Comparison of ENCODE assay signal across 8 cellular contexts in genomic region chr2:64609229-64609994, GRCh38. TPM values are rescaled to one million over a fixed set of nuclear protein-coding genes. Genes with fewer than 3 reads are reported as not detected.
DNase-seq lines count a peak whose midpoint lies in the region; ATAC-seq, FAIRE-seq and TF ChIP-seq lines count a peak whose summit lies in the region.

No MANE protein-coding gene starts in this region.

- CTCF ChIA-PET in CD8-positive, alpha-beta T cell (lab: Charles Lee): interaction anchor here (0.8 to 5.8 kb wide), 14 partner anchors 8 to 264 kb away, joined by 3 to 39 read pairs (median 6); partner anchors contain the start of gene SERTAD2
- CTCF ChIA-PET in activated CD4-positive, alpha-beta memory T cell treated with anti-CD3 and anti-CD28 coated beads, Interleukin-2, amount 10 ng/mL, durations not matched to agents 7 days and 5 days (lab: Charles Lee): interaction anchor here (0.6 to 5.0 kb wide), 10 partner anchors 10 to 281 kb away, joined by 3 to 31 read pairs (median 4); partner anchors contain the start of genes AFTPH and SERTAD2
- CTCF ChIA-PET in endothelial cell of umbilical vein (lab: Charles Lee): interaction anchor here (0.6 to 4.9 kb wide), 14 partner anchors 9 to 244 kb away, joined by 3 to 18 read pairs (median 6); no protein-coding TSS in a partner anchor

- FAIRE-seq in endothelial cell of umbilical vein (lab: Jason Lieb, UNC): peak; percentile 18

- TF ChIP-seq CTCF in CD8-positive, alpha-beta T cell (IDR thresholded peaks at IDR 0.05): peak; percentile 23
- TF ChIP-seq CTCF in KMS-11 (conservative IDR thresholded peaks at IDR 0.05; ENCODE audit: low read depth, low read length) (peak; percentile 45), endothelial cell of umbilical vein (IDR thresholded peaks at IDR 0.05; ENCODE audit: extremely low read depth in 1 of 2, insufficient read depth in 1 of 2, low read depth in 1 of 2, low read length in 2 of 2) (peak; percentile 14 to 49)

- H3K9me3 Mint-ChIP-seq in CD8-positive, alpha-beta T cell: no peaks in the 10 kb centered on the region
- H3K9me3 Mint-ChIP-seq in activated CD4-positive, alpha-beta memory T cell treated with anti-CD3 and anti-CD28 coated beads, Interleukin-2, amount 10 ng/mL, durations not matched to agents 7 days and 5 days: peaks cover 3% of the 10 kb centered on the region

- dilution Hi-C loops in endothelial cell of umbilical vein (cut with MboI; ENCODE audit: extremely low pct_ligation_motif_present, low sequenced_read_pairs): no loop called here

- H2AFZ ChIP-seq in KMS-11 (ENCODE audit: low read depth): peak overlapping the region; percentile 100
- H2AFZ ChIP-seq in endothelial cell of umbilical vein (ENCODE audit: low read depth, low read length): peak overlapping the region; percentile 59

- no TSS peak for BruUV-seq in endothelial cell of umbilical vein (replicated peaks; lab: Mats Ljungman, UMichigan)

- no peaks in the 10 kb centered on the region for H3K36me3 ChIP-seq in CD8-positive, alpha-beta T cell (ENCODE audit: insufficient read depth, low read length)
- H3K36me3 ChIP-seq in KMS-11 (ENCODE audit: insufficient read depth) (no peaks in the 10 kb centered on the region), endothelial cell of umbilical vein (ENCODE audit: control insufficient read depth in 2 of 2, extremely low read depth in 1 of 2, insufficient read depth in 2 of 2, low read length in 2 of 2) (no peaks in the 10 kb centered on the region)

- POLR2A ChIA-PET in CD8-positive, alpha-beta T cell (lab: Charles Lee): interaction anchor here (0.8 to 4.3 kb wide), 7 partner anchors 20 to 210 kb away, joined by 3 to 31 read pairs (median 6); partner anchors contain the start of genes AFTPH and SERTAD2
- POLR2A ChIA-PET in activated CD4-positive, alpha-beta memory T cell treated with anti-CD3 and anti-CD28 coated beads, Interleukin-2, amount 10 ng/mL, durations not matched to agents 7 days and 5 days (lab: Charles Lee): interaction anchor here (0.9 to 5.1 kb wide), 10 partner anchors 8 to 379 kb away, joined by 3 to 54 read pairs (median 4); partner anchors contain the start of genes AFTPH and SERTAD2
- POLR2A ChIA-PET in endothelial cell of umbilical vein (lab: Charles Lee): no interaction called here

- no peak for TF ChIP-seq POLR2A in endothelial cell of umbilical vein (IDR thresholded peaks at IDR 0.05; ENCODE audit: low read depth, low read length)

- peak overlapping the region; percentile 63 for H3K4me3 ChIP-seq in CD8-positive, alpha-beta T cell (ENCODE audit: low read depth, low read length)
- H3K4me3 ChIP-seq in KMS-11 (IDR thresholded peaks at IDR 0.05; ENCODE audit: insufficient read depth, low read depth, low read length): peak overlapping the region; percentile 70
- peak overlapping the region in 2 of 3 experiments; percentile 30 to 39 for H3K4me3 ChIP-seq in endothelial cell of umbilical vein (replicated peaks in 1 of 3; ENCODE audit: insufficient read depth in 1 of 3, low read depth in 1 of 3, low read length in 3 of 3)

- peaks cover 29% of the 10 kb centered on the region for H3K4me1 Mint-ChIP-seq in CD8-positive, alpha-beta T cell (ENCODE audit: low read depth)
- H3K4me1 Mint-ChIP-seq in activated CD4-positive, alpha-beta memory T cell treated with anti-CD3 and anti-CD28 coated beads, Interleukin-2, amount 10 ng/mL, durations not matched to agents 7 days and 5 days: peaks cover 29% of the 10 kb centered on the region

- H3K9me1 ChIP-seq in endothelial cell of umbilical vein (replicated peaks; ENCODE audit: control insufficient read depth, extremely low read depth, insufficient read depth, low read length): no peaks in the 10 kb centered on the region

- H3K4me3 Mint-ChIP-seq in CD8-positive, alpha-beta T cell: peak overlapping the region; percentile 79
- H3K4me3 Mint-ChIP-seq in activated CD4-positive, alpha-beta memory T cell treated with anti-CD3 and anti-CD28 coated beads, Interleukin-2, amount 10 ng/mL, durations not matched to agents 7 days and 5 days: peak overlapping the region; percentile 66

- H3K4me1 ChIP-seq in CD8-positive, alpha-beta T cell (ENCODE audit: insufficient read depth, low read length): peaks cover 26% of the 10 kb centered on the region
- H3K4me1 ChIP-seq in KMS-11 (ENCODE audit: low read depth, poor library complexity, severe bottlenecking) (peaks cover 29% of the 10 kb centered on the region), endothelial cell of umbilical vein (ENCODE audit: control insufficient read depth, extremely low read depth, insufficient read depth, low read length) (no peaks in the 10 kb centered on the region)

- no peaks in the 10 kb centered on the region for H3K36me3 Mint-ChIP-seq in CD8-positive, alpha-beta T cell
- H3K36me3 Mint-ChIP-seq in activated CD4-positive, alpha-beta memory T cell treated with anti-CD3 and anti-CD28 coated beads, Interleukin-2, amount 10 ng/mL, durations not matched to agents 7 days and 5 days (ENCODE audit: low read depth): peaks cover 3% of the 10 kb centered on the region

- H3K27me3 Mint-ChIP-seq in CD8-positive, alpha-beta T cell (ENCODE audit: low read depth): no peaks in the 10 kb centered on the region
- H3K27me3 Mint-ChIP-seq in activated CD4-positive, alpha-beta memory T cell treated with anti-CD3 and anti-CD28 coated beads, Interleukin-2, amount 10 ng/mL, durations not matched to agents 7 days and 5 days: peaks cover 12% of the 10 kb centered on the region

- H3K27me3 ChIP-seq in CD8-positive, alpha-beta T cell (ENCODE audit: insufficient read depth, low read length): no peaks in the 10 kb centered on the region
- H3K27me3 ChIP-seq in KMS-11 (ENCODE audit: insufficient read depth, low read depth) (no peaks in the 10 kb centered on the region), endothelial cell of umbilical vein (ENCODE audit: control insufficient read depth in 2 of 2, insufficient read depth in 2 of 2, low read length in 2 of 2) (peaks cover 0 to 2% of the 10 kb centered on the region in 2 experiments)

- peak; percentile 37 to 83 (median 59) for DNase-seq in CD8-positive, alpha-beta T cell
- DNase-seq in activated CD4-positive, alpha-beta memory T cell treated with anti-CD3 and anti-CD28 coated beads, Interleukin-2, amount 10 ng/mL, durations not matched to agents 7 days and 5 days: peak; percentile 73
- DNase-seq in endothelial cell of umbilical vein (ENCODE audit: low read depth, low spot score) (peak; percentile 31), midbrain (lab: John Stamatoyannopoulos, UW) (peak; percentile 24), NCI-H524 (lab: John Stamatoyannopoulos, UW) (no peak)
- DNase-seq in stimulated activated CD8-positive, alpha-beta memory T cell treated with anti-CD3 and anti-CD28 coated beads, Interleukin-7, amount 100 ng/mL, for 24 hours (ENCODE audit: low read depth): peak; percentile 26

- H3K9me3 ChIP-seq in CD8-positive, alpha-beta T cell (ENCODE audit: low read length): no peaks in the 10 kb centered on the region
- H3K9me3 ChIP-seq in endothelial cell of umbilical vein (replicated peaks; ENCODE audit: control insufficient read depth, insufficient read depth, low read length): no peaks in the 10 kb centered on the region

- peak overlapping the region; percentile 49 for H3K27ac ChIP-seq in CD8-positive, alpha-beta T cell (ENCODE audit: low read depth, low read length)
- 0 out of 2 replicates have a peak overlapping the region, but pooled peaks have one; percentile 21 for H3K27ac ChIP-seq in KMS-11
- no peak overlapping the region for H3K27ac ChIP-seq in endothelial cell of umbilical vein (ENCODE audit: insufficient read depth, low read depth, low read length)

- H3K4me2 ChIP-seq in KMS-11: peak overlapping the region; percentile 95
- peak overlapping the region; percentile 49 for H3K4me2 ChIP-seq in endothelial cell of umbilical vein (ENCODE audit: insufficient read depth, low read length)

- H3K27ac Mint-ChIP-seq in CD8-positive, alpha-beta T cell: peak overlapping the region; percentile 66
- no peak overlapping the region for H3K27ac Mint-ChIP-seq in activated CD4-positive, alpha-beta memory T cell treated with anti-CD3 and anti-CD28 coated beads, Interleukin-2, amount 10 ng/mL, durations not matched to agents 7 days and 5 days

- H3K79me2 ChIP-seq in KMS-11 (ENCODE audit: insufficient read depth, low read depth) (no peaks in the 10 kb centered on the region), endothelial cell of umbilical vein (ENCODE audit: control insufficient read depth, insufficient read depth, low read length) (no peaks in the 10 kb centered on the region)

- H4K20me1 ChIP-seq in KMS-11 (ENCODE audit: insufficient read depth) (no peaks in the 10 kb centered on the region), endothelial cell of umbilical vein (replicated peaks; ENCODE audit: control insufficient read depth, extremely low read depth, insufficient read depth, low read length) (no peaks in the 10 kb centered on the region)

- H3K9ac ChIP-seq in KMS-11 (peak overlapping the region; percentile 79), endothelial cell of umbilical vein (replicated peaks; ENCODE audit: extremely low read depth, insufficient read depth, low read length) (peak overlapping the region; percentile 7)

- intact Hi-C loops in CD8-positive, alpha-beta T cell (cut with DNase I, micrococcal nuclease): loop anchor here (1.0 to 2.0 kb wide), 5 partner anchors 37 to 448 kb away; partner anchors contain the start of gene SERTAD2 (in 1 of the 2)
- intact Hi-C loops in endothelial cell of umbilical vein (cut with micrococcal nuclease): loop anchor here (2.0 kb wide), 1 partner anchor 35 kb away; no protein-coding TSS in a partner anchor

- peak; percentile 65 for ATAC-seq in CD8-positive, alpha-beta T cell
- ATAC-seq in GM19468 (IDR thresholded peaks at IDR 0.05; ENCODE audit: extremely low read depth, unreplicated experiment): peak; percentile 24

TF ChIP-seq in endothelial cell of umbilical vein, 7 proteins besides CTCF, POLR2A, EP300 and RAD21 (continues in another document):
- TF ChIP-seq GATA2 (IDR thresholded peaks at IDR 0.05; ENCODE audit: insufficient read depth, insufficient read length, low read depth, low read length) (no peak), FOS (IDR thresholded peaks at IDR 0.05; ENCODE audit: borderline replicate concordance, insufficient read depth, low read length) (no peak), POLR2AphosphoS5 (IDR thresholded peaks at IDR 0.05; ENCODE audit: insufficient read depth, low read depth, low read length) (no peak), JUN (IDR thresholded peaks at IDR 0.05; ENCODE audit: borderline replicate concordance, insufficient read depth, insufficient read length, low read depth) (no peak)

RNA-seq across cellular contexts. Expression of gene SERTAD2, which starts 44.3 kb away (rescaled TPM):
- total RNA-seq in CD8-positive, alpha-beta T cell: 10 to 100 TPM; 47.5 to 48.8 TPM
- total RNA-seq in activated CD4-positive, alpha-beta memory T cell treated with anti-CD3 and anti-CD28 coated beads, Interleukin-2, amount 10 ng/mL, durations not matched to agents 7 days and 5 days: 10 to 100 TPM; 16.2 to 17.5 TPM
- total RNA-seq in endothelial cell of umbilical vein: 11.2 and 12.0 TPM in 2 replicates
- 5.5 and 8.0 TPM in 2 replicates for polyA plus RNA-seq in endothelial cell of umbilical vein
- 6.1 and 6.7 TPM in 2 replicates for polyA plus RNA-seq in endothelial cell of umbilical vein (2011; cell fraction: cytosol; rRNA removed)
- 7.1 and 9.3 TPM in 2 replicates for polyA plus RNA-seq in endothelial cell of umbilical vein (2011; cell fraction: nucleus; rRNA removed)
- polyA plus RNA-seq in endothelial cell of umbilical vein (2012): 14.7 and 16.1 TPM in 2 replicates
- 8.9 and 12.5 TPM in 2 replicates for polyA minus RNA-seq in endothelial cell of umbilical vein
- polyA minus RNA-seq in endothelial cell of umbilical vein (2011; cell fraction: cytosol; rRNA and poly(A)+ RNA removed): 4.8 TPM
- 14.3 and 19.9 TPM in 2 replicates for polyA minus RNA-seq in endothelial cell of umbilical vein (2011; cell fraction: nucleus; rRNA and poly(A)+ RNA removed)

Comparison
In these comparisons a context has a peak if more than half of its experiments do, and no peak if none do; other contexts are left out.
1. DNase-seq: peak in CD8-positive, alpha-beta T cell (7 of 7), activated CD4-positive, alpha-beta memory T cell treated with anti-CD3 and anti-CD28 coated beads, Interleukin-2, amount 10 ng/mL, durations not matched to agents 7 days and 5 days (single experiment), endothelial cell of umbilical vein (single experiment), midbrain (single experiment) and stimulated activated CD8-positive, alpha-beta memory T cell treated with anti-CD3 and anti-CD28 coated beads, Interleukin-7, amount 100 ng/mL, for 24 hours (single experiment); none in NCI-H524 (0 of 2).
2. Peak in every context shown above with its lines, with median percentiles within 50 percentile points of each other: H3K4me3 ChIP-seq and CTCF ChIP-seq.